Comparison of ENCODE assay signal across 25 cellular contexts in the genomic region with DNA sequence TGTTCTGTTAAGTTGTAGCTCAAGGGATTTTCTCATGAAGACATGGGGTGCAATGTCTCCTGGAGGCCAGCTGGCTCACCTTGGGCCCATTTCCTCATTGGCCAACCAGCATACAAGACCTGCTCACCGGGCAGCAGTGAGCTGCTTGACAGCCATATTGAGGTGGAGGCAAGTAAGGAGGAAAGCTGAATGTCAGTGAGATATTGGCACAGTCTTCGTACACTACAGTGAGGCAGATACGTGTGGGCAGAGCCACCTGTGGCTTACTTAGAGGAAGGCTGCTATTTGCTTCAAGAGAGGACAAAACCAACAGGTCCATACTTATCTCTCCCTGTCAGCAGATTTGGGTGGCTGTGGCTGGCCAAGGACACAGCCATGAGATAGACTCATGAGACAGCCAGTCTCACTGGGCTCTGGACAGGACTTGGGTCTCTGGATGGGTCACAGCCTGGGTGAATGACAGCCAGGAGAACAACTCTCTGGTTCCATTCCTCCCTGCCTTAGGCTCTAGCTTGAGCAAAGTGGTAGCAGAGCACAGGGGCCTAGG. TPM values are rescaled to one million over a fixed set of nuclear protein-coding genes. Genes with fewer than 3 reads are reported as not detected.
DNase-seq lines count a peak whose midpoint lies in the region; ATAC-seq, FAIRE-seq and TF ChIP-seq lines count a peak whose summit lies in the region.
"Had no signal": no experiment of that assay in that cellular context is flagged by ENCODE, and none has a peak within 500 bp of the region (broad histone marks: within the 10 kb centered on the region; RNA-seq: fewer than 3 reads in every experiment).

No MANE protein-coding gene starts in this region.

- no peaks in the 10 kb centered on the region for H3K9me2 ChIP-seq in OCI-LY1 (ENCODE audit: low read depth, low read length)
- H3K9me2 ChIP-seq: SK-N-SH had no signal

- no peak for ATAC-seq in activated B cell treated with CpG ODN at 0.5 μM for 24 hours (ENCODE audit: low read depth)
- ATAC-seq in HG02610 (IDR thresholded peaks at IDR 0.05; ENCODE audit: unreplicated experiment) = no peak
- no peak for ATAC-seq in GM18868 (IDR thresholded peaks at IDR 0.05; ENCODE audit: unreplicated experiment)
- ATAC-seq in heart right ventricle = no peak
- ATAC-seq: CD8-positive, alpha-beta T cell; PC-3 had no signal

- DNase-seq in GM12891 (ENCODE audit: insufficient read length, low spot score) = no peak
- no peak for DNase-seq in activated B cell treated with CpG ODN at 0.5 μM for 24 hours
- no peak for DNase-seq in trophoblast cell
- DNase-seq in T-helper 1 cell = no peak
- DNase-seq in heart right ventricle = no peak
- DNase-seq: CD8-positive, alpha-beta T cell; KG1; MV-4-11; NCI-H1105 treated with DMSO at 0.1 percent for 48 hours; NCI-H1694; NCI-H2081; NCI-H2171 treated with DMSO at 0.1 percent for 48 hours; NCI-H446; NCI-H526; PC-3; SHP77; SK-N-SH had no signal

- no peak overlapping the region for H2AFZ ChIP-seq in OCI-LY1 (ENCODE audit: low read length)
- no peak overlapping the region for H2AFZ ChIP-seq in trophoblast cell (ENCODE audit: insufficient read depth, low read length, poor library complexity)

- TF ChIP-seq POLR2A in GM12891 (IDR thresholded peaks at IDR 0.05; ENCODE audit: low read depth, low read length) = no peak

- FAIRE-seq in GM12891 (lab: Jason Lieb, UNC) = peak; percentile 40

- H4K20me1 ChIP-seq in OCI-LY1 (ENCODE audit: insufficient read depth, low read length) = no peaks in the 10 kb centered on the region
- H4K20me1 ChIP-seq: BLaER1 had no signal

- H3K27ac ChIP-seq in OCI-LY1 (ENCODE audit: low read depth, low read length, poor library complexity, severe bottlenecking) (peak overlapping the region; percentile 48), trophoblast cell (ENCODE audit: low read depth, low read length) (no peak overlapping the region), heart right ventricle (no peak overlapping the region)
- H3K27ac ChIP-seq: BLaER1 had no signal

- H2BK12ac ChIP-seq in trophoblast cell (ENCODE audit: low read length) = peak overlapping the region; percentile 4

- H3K79me1 ChIP-seq in trophoblast cell (ENCODE audit: low read length) = peaks cover 20% of the 10 kb centered on the region

- no peaks in the 10 kb centered on the region for H3K9me3 Mint-ChIP-seq in activated B cell treated with CpG ODN at 0.5 μM for 24 hours

- H4K91ac ChIP-seq in trophoblast cell (ENCODE audit: low read depth, low read length) = peak overlapping the region; percentile 33

- H3K27me3 Mint-ChIP-seq in activated B cell treated with CpG ODN at 0.5 μM for 24 hours = no peaks in the 10 kb centered on the region

- no peak overlapping the region for H3K14ac ChIP-seq in trophoblast cell (ENCODE audit: low read length)

- H3K4me1 Mint-ChIP-seq in activated B cell treated with CpG ODN at 0.5 μM for 24 hours = peaks cover 58% of the 10 kb centered on the region

- TF ChIP-seq CTCF in OCI-LY1 (IDR thresholded peaks at IDR 0.05; ENCODE audit: low read length) = no peak
- no peak for TF ChIP-seq CTCF in activated B cell treated with CpG ODN at 0.5 μM for 24 hours (IDR thresholded peaks at IDR 0.05)
- TF ChIP-seq CTCF in heart right ventricle (IDR thresholded peaks at IDR 0.05) = no peak

- H3K9me3 ChIP-seq in OCI-LY1 (ENCODE audit: low read length) (no peaks in the 10 kb centered on the region), trophoblast cell (ENCODE audit: insufficient read depth, low read depth, low read length) (peaks cover 5% of the 10 kb centered on the region), heart right ventricle (no peaks in the 10 kb centered on the region)
- H3K9me3 ChIP-seq: SK-N-SH had no signal

- no peak overlapping the region for H2AK5ac ChIP-seq in trophoblast cell (ENCODE audit: low read length)

- H3K4me3 ChIP-seq in OCI-LY1 (ENCODE audit: low read depth, low read length, poor library complexity, severe bottlenecking) = no peak overlapping the region
- H3K4me3 ChIP-seq in trophoblast cell (ENCODE audit: low read depth, low read length) = no peak overlapping the region
- H3K4me3 ChIP-seq in heart right ventricle = no peak overlapping the region
- H3K4me3 ChIP-seq: BLaER1 had no signal

- no peak overlapping the region for H2BK5ac ChIP-seq in trophoblast cell (ENCODE audit: low read depth, low read length, poor library complexity)

- H3K27me3 ChIP-seq in OCI-LY1 (ENCODE audit: insufficient read depth, low read length) = no peaks in the 10 kb centered on the region
- H3K27me3 ChIP-seq in trophoblast cell (ENCODE audit: insufficient read depth, low read length) = no peaks in the 10 kb centered on the region
- H3K27me3 ChIP-seq in heart right ventricle = no peaks in the 10 kb centered on the region
- H3K27me3 ChIP-seq: BLaER1 had no signal

- H3F3A ChIP-seq in OCI-LY1 (ENCODE audit: insufficient read depth, low read length) = no peaks in the 10 kb centered on the region

- H2BK120ac ChIP-seq in trophoblast cell (ENCODE audit: insufficient read depth, low read length, poor library complexity) = no peak overlapping the region

- no peaks in the 10 kb centered on the region for H3K79me2 ChIP-seq in OCI-LY1 (ENCODE audit: insufficient read depth, low read length)
- peaks cover 4% of the 10 kb centered on the region for H3K79me2 ChIP-seq in trophoblast cell (ENCODE audit: control insufficient read depth, insufficient read depth, low read length, poor library complexity)

- peaks cover 47% of the 10 kb centered on the region for H3K4me1 ChIP-seq in OCI-LY1 (ENCODE audit: insufficient read depth, low read length, severe bottlenecking)
- H3K4me1 ChIP-seq in trophoblast cell (ENCODE audit: control insufficient read depth in 1 of 2, insufficient read depth in 2 of 2, low read length in 2 of 2) = peaks cover 8 to 11% of the 10 kb centered on the region in 2 experiments
- peaks cover 0 to 13% (median 5%) of the 10 kb centered on the region in 9 donors for H3K4me1 ChIP-seq in heart right ventricle

- no CpG with 5 or more reads among the region's 3 CpGs for WGBS in trophoblast cell (ENCODE audit: extremely low coverage, insufficient coverage, insufficient read length)
- WGBS in heart right ventricle, 2 donors = 85 to 86% methylated on average over 3 of the region's 3 CpGs

- no peak overlapping the region for H3K18ac ChIP-seq in trophoblast cell (ENCODE audit: low read length)

- no peaks in the 10 kb centered on the region for H3K36me3 Mint-ChIP-seq in activated B cell treated with CpG ODN at 0.5 μM for 24 hours (ENCODE audit: low read depth)
- H3K36me3 Mint-ChIP-seq: CD8-positive, alpha-beta T cell had no signal

- POLR2A ChIA-PET in activated B cell treated with CpG ODN at 0.5 μM for 24 hours (lab: Charles Lee) = no interaction called here

- CTCF ChIA-PET in activated B cell treated with CpG ODN at 0.5 μM for 24 hours (lab: Charles Lee) = no interaction called here

- H3K4ac ChIP-seq in trophoblast cell (ENCODE audit: low read depth, low read length) = no peak overlapping the region

- H4K12ac ChIP-seq in trophoblast cell (ENCODE audit: low read depth, low read length) = no peak overlapping the region

- H3K4me3 Mint-ChIP-seq in activated B cell treated with CpG ODN at 0.5 μM for 24 hours = no peak overlapping the region
- H3K4me3 Mint-ChIP-seq: CD8-positive, alpha-beta T cell had no signal

- H4K8ac ChIP-seq in trophoblast cell (ENCODE audit: low read depth, low read length) = no peak overlapping the region

- H3K36me3 ChIP-seq in OCI-LY1 (ENCODE audit: insufficient read depth, low read length) (no peaks in the 10 kb centered on the region), trophoblast cell (ENCODE audit: control insufficient read depth in 1 of 2, insufficient read depth in 2 of 2, low read length in 2 of 2) (no peaks in the 10 kb centered on the region), heart right ventricle (no peaks in the 10 kb centered on the region)
- H3K36me3 ChIP-seq: BLaER1 had no signal

- H3K4me2 ChIP-seq in OCI-LY1 (ENCODE audit: low read length) (no peak overlapping the region), trophoblast cell (ENCODE audit: low read length) (no peak overlapping the region)
- H3K4me2 ChIP-seq: BLaER1, SK-N-SH had no signal

- no peak overlapping the region for H3K23ac ChIP-seq in trophoblast cell (ENCODE audit: low read length)

- no peak overlapping the region for H3K9ac ChIP-seq in OCI-LY1 (ENCODE audit: low read length)
- no peak overlapping the region for H3K9ac ChIP-seq in trophoblast cell (ENCODE audit: low read length)
- H3K9ac ChIP-seq: BLaER1, SK-N-SH had no signal

- H3K27ac Mint-ChIP-seq in activated B cell treated with CpG ODN at 0.5 μM for 24 hours = peak overlapping the region; percentile 65
- H3K27ac Mint-ChIP-seq: CD8-positive, alpha-beta T cell had no signal

- intact Hi-C loops in activated B cell treated with CpG ODN at 0.5 μM for 24 hours (cut with micrococcal nuclease) (loop anchor here (5.0 to 10.0 kb wide), 2 partner anchors 198 to 1055 kb away; no protein-coding TSS in a partner anchor), heart right ventricle (cut with DNase I) (loop anchor here in 1 of 10 donors (10.0 kb wide), 1 partner anchor 95 kb away; no protein-coding TSS in a partner anchor)

TF ChIP-seq in GM12891, 5 proteins besides CTCF, POLR2A, EP300 and RAD21:
- TF ChIP-seq SPI1 (IDR thresholded peaks at IDR 0.05; ENCODE audit: low read depth, low read length) (peak; percentile 26; the same call in 1 of the 2 replicates), POLR2AphosphoS5 (IDR thresholded peaks at IDR 0.05; ENCODE audit: low read depth, low read length) (no peak), TAF1 (IDR thresholded peaks at IDR 0.05; ENCODE audit: low read depth, low read length) (no peak), POU2F2 (IDR thresholded peaks at IDR 0.05; ENCODE audit: low read depth, low read length) (no peak)

RNA-seq across cellular contexts. Expression of gene MCM3, which starts 15.1 kb away (rescaled TPM):
- polyA plus RNA-seq in GM12891 (2012; ENCODE audit: low read depth, missing spikeins) = 107 TPM
- total RNA-seq in activated B cell treated with CpG ODN at 0.5 μM for 24 hours (73.2 and 78.9 TPM in 2 replicates), heart right ventricle (10 to 100 TPM; 18.0 to 28.5 (median 25.9) TPM)
- polyA plus RNA-seq in trophoblast cell (2013) = 53.0 and 56.6 TPM in 2 replicates
- polyA plus RNA-seq in heart right ventricle = 10 to 100 TPM in 1 of 2 donors, 1 to 10 TPM in 1; 9.7 to 29.7 TPM

RNA-seq across cellular contexts. Expression of gene IL17F, which starts 55.4 kb away (rescaled TPM):
- polyA plus RNA-seq in GM12891 (2012; ENCODE audit: low read depth, missing spikeins) = not detected
- total RNA-seq in activated B cell treated with CpG ODN at 0.5 μM for 24 hours (not detected in 2 replicates), heart right ventricle (not detected)
- not detected in 2 replicates for polyA plus RNA-seq in trophoblast cell (2013)
- not detected for polyA plus RNA-seq in heart right ventricle
- total RNA-seq: A673; CD8-positive, alpha-beta T cell; G401; H4; PC-3; RPMI7951 had no signal
- polyA plus RNA-seq: SK-N-SH had no signal
